In the genomic region with DNA sequence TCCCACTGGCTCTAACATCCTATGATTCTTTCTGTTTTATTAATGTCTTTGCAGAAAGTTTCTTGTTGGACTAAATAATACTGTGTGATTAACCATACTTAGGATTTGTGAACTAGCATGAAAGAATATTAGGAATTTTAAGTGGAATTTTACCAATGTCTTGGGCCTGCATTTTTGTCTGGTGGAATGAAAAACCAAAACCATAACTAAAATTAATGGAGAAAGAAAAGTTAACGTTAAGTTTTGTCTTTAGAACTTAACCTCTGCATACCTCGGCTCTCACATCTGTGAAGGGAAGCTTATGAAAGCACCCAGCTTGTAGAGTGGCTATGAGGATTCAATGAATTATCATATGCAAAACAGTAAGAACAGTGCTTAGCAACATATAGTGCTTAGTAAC, we compare ENCODE assay signal across 22 cellular contexts. TPM values are rescaled to one million over a fixed set of nuclear protein-coding genes. Genes with fewer than 3 reads are reported as not detected.
DNase-seq lines count a peak whose midpoint lies in the region; ATAC-seq and TF ChIP-seq lines count a peak whose summit lies in the region.
"Had no signal": no experiment of that assay in that cellular context is flagged by ENCODE, and none has a peak within 500 bp of the region (broad histone marks: within the 10 kb centered on the region; RNA-seq: fewer than 3 reads in every experiment).

No MANE protein-coding gene starts in this region.

- intact Hi-C loops in PC-3 (cut with micrococcal nuclease) = loop anchor here (5.0 kb wide), 1 partner anchor 72 kb away; no protein-coding TSS in a partner anchor

- H4K20me1 ChIP-seq in osteoblast (ENCODE audit: insufficient read depth, low read length) (peaks cover 37% of the 10 kb centered on the region), PC-3 (ENCODE audit: low read length) (no peaks in the 10 kb centered on the region)

- CTCF ChIA-PET in PC-3 (lab: Charles Lee) = interaction anchor here (0.8 kb wide), 1 partner anchor 280 kb away, joined by 3 read pairs; no protein-coding TSS in a partner anchor

- H3K27me3 ChIP-seq in osteoblast (ENCODE audit: insufficient read depth, low read length) (no peaks in the 10 kb centered on the region), PC-3 (ENCODE audit: low read length) (no peaks in the 10 kb centered on the region)
- H3K27me3 ChIP-seq: SJSA1 had no signal

- BruUV-seq in PC-3 (replicated peaks; lab: Mats Ljungman, UMichigan) = no TSS peak

- H3K36me3 ChIP-seq in osteoblast (ENCODE audit: insufficient read depth, low read length) (peaks cover 71% of the 10 kb centered on the region), PC-3 (ENCODE audit: low read depth, low read length) (no peaks in the 10 kb centered on the region)
- H3K36me3 ChIP-seq: BLaER1 treated with 17β-estradiol and CSF1 and Interleukin-3, amounts not matched to agents 10 nM and 100 nM had no signal

- H3K9me2 ChIP-seq in PC-3 (replicated peaks; ENCODE audit: low read length) = no peaks in the 10 kb centered on the region

- H3K4me1 ChIP-seq in osteoblast (ENCODE audit: insufficient read depth, low read length) (peaks cover 73% of the 10 kb centered on the region), PC-3 (ENCODE audit: insufficient read depth, low read length) (peaks cover 13% of the 10 kb centered on the region)

- no peak for TF ChIP-seq CTCF in AG10803 (conservative IDR thresholded peaks at IDR 0.05; ENCODE audit: low read length)
- no peak for TF ChIP-seq CTCF in coronary artery (IDR thresholded peaks at IDR 0.05)
- no peak for TF ChIP-seq CTCF in osteoblast (IDR thresholded peaks at IDR 0.05; ENCODE audit: extremely low read depth, low read depth, low read length)
- no peak for TF ChIP-seq CTCF in PC-3 (conservative IDR thresholded peaks at IDR 0.05; ENCODE audit: low read depth, low read length)

- ATAC-seq in PC-3 = no peak
- ATAC-seq in GM18909 (IDR thresholded peaks at IDR 0.05; ENCODE audit: poor library complexity, unreplicated experiment) = no peak
- ATAC-seq in GM21360 (IDR thresholded peaks at IDR 0.05; ENCODE audit: unreplicated experiment) = no peak

- POLR2A ChIA-PET in PC-3 (lab: Charles Lee; ENCODE audit: unreplicated experiment) = no interaction called here

- H3K9me3 ChIP-seq in osteoblast (ENCODE audit: low read depth, low read length) (no peaks in the 10 kb centered on the region), PC-3 (ENCODE audit: low read length) (no peaks in the 10 kb centered on the region)
- H3K9me3 ChIP-seq: BLaER1 treated with 17β-estradiol and CSF1 and Interleukin-3, amounts not matched to agents 10 nM and 100 nM; SJSA1 had no signal

- peak overlapping the region; percentile 6 for H3K4me2 ChIP-seq in osteoblast (ENCODE audit: insufficient read depth, low read length)
- no peak overlapping the region for H3K4me2 ChIP-seq in PC-3 (ENCODE audit: low read length)
- H3K4me2 ChIP-seq: BLaER1 treated with 17β-estradiol and CSF1 and Interleukin-3, amounts not matched to agents 10 nM and 100 nM had no signal

- DNase-seq in AG10803 (ENCODE audit: low read depth) = peak; percentile 70
- peak; percentile 4 for DNase-seq in NCI-H526 treated with DMSO at 0.1 percent for 48 hours (lab: John Stamatoyannopoulos, UW)
- no peak for DNase-seq in coronary artery (ENCODE audit: low spot score)
- DNase-seq in osteoblast (ENCODE audit: insufficient read length, low spot score, missing footprints) = no peak
- DNase-seq in NCI-H1105 (lab: John Stamatoyannopoulos, UW) = no peak
- DNase-seq in PC-3 = no peak
- DNase-seq: AML-193; CD4-positive, alpha-beta T cell; HCEC 1CT; NCI-H1092; NCI-H1436; NCI-H187 treated with DMSO at 0.1 percent for 48 hours; NCI-H2107; NCI-H524; NCI-H774; Right ventricle myocardium superior; RPMI8226 had no signal

- no peak overlapping the region for H3K9ac ChIP-seq in PC-3 (ENCODE audit: low read length)
- H3K9ac ChIP-seq: BLaER1 treated with 17β-estradiol and CSF1 and Interleukin-3, amounts not matched to agents 10 nM and 100 nM had no signal

- H3K27ac ChIP-seq in coronary artery (peak overlapping the region in 1 of 2 donors; percentile 42), osteoblast (ENCODE audit: low read depth, low read length) (peak overlapping the region; percentile 45), PC-3 (ENCODE audit: low read length) (no peak overlapping the region)
- H3K27ac ChIP-seq: BLaER1 treated with 17β-estradiol and CSF1 and Interleukin-3, amounts not matched to agents 10 nM and 100 nM; HL-60; SJSA1 had no signal

- H3K4me3 ChIP-seq in AG10803 (ENCODE audit: low read length) (no peak overlapping the region), coronary artery (peak overlapping the region; percentile 33), osteoblast (ENCODE audit: insufficient read depth, low read length) (no peak overlapping the region), PC-3 (ENCODE audit: low read length) (no peak overlapping the region)
- H3K4me3 ChIP-seq: BLaER1 treated with 17β-estradiol and CSF1 and Interleukin-3, amounts not matched to agents 10 nM and 100 nM; SJSA1 had no signal

- H3K79me2 ChIP-seq in osteoblast (ENCODE audit: insufficient read depth, low read length) = peaks cover 99% of the 10 kb centered on the region
- no peaks in the 10 kb centered on the region for H3K79me2 ChIP-seq in PC-3 (ENCODE audit: low read length)

- H2AFZ ChIP-seq in osteoblast (ENCODE audit: low read length) = no peak overlapping the region
- no peak overlapping the region for H2AFZ ChIP-seq in PC-3 (ENCODE audit: low read length)

- H3F3A ChIP-seq in PC-3 (ENCODE audit: low read length, unreplicated experiment) = no peaks in the 10 kb centered on the region

RNA-seq across cellular contexts. Expression of a gene that starts 6.5 kb away (rescaled TPM):
- total RNA-seq in osteoblast (1,453 and 1,556 TPM in 2 replicates), PC-3 (2014; rRNA removed) (6.7 and 7.4 TPM in 2 replicates)

Comparison
In these comparisons a context has a peak if more than half of its experiments do, and no peak if none do; other contexts are left out.
1. DNase-seq: peak in AG10803 (single experiment) and NCI-H526 treated with DMSO at 0.1 percent for 48 hours (single experiment); none in coronary artery (single experiment), osteoblast (single experiment), NCI-H1105 (single experiment) and PC-3 (single experiment).
2. RNA of a gene that starts 6.5 kb away (total RNA-seq): 1,453 to 1,556 TPM in osteoblast; 6.7 to 7.4 TPM in PC-3; every median in the first group is over 100 times any median in the second.